In genomic region chr2:1051075-1051474, GRCh38 we compare ENCODE assay signal across 14 cellular contexts.
DNase-seq lines count a peak whose midpoint lies in the region; ATAC-seq, FAIRE-seq and TF ChIP-seq lines count a peak whose summit lies in the region.
"Had no signal": no experiment of that assay in that cellular context is flagged by ENCODE, and none has a peak within 500 bp of the region (broad histone marks: within the 10 kb centered on the region; RNA-seq: fewer than 3 reads in every experiment).

No MANE protein-coding gene starts in this region.

- H3K4me1 ChIP-seq in astrocyte (ENCODE audit: insufficient read depth, low read length): peaks cover 24% of the 10 kb centered on the region
- H3K4me1 ChIP-seq: Caco-2, tibial nerve had no signal

- H3K79me2 ChIP-seq in astrocyte (ENCODE audit: insufficient read depth, low read length): no peaks in the 10 kb centered on the region

- no peak overlapping the region for H3K27ac Mint-ChIP-seq in HFFc6
- no peak overlapping the region for H3K27ac Mint-ChIP-seq in astrocyte (ENCODE audit: unreplicated experiment)
- H3K27ac Mint-ChIP-seq in stimulated activated memory B cell treated with anti-CD40 and anti-IgM and Interleukin-4, amounts not matched to agents 10 μg/mL and 1 μg/mL and 100 μg/mL, for 72 hours: no peak overlapping the region

- no peak for ATAC-seq in stimulated activated memory B cell treated with anti-CD40 and anti-IgM and Interleukin-4, amounts not matched to agents 10 μg/mL and 1 μg/mL and 100 μg/mL, for 72 hours
- ATAC-seq: GM12878 had no signal

- H3K36me3 Mint-ChIP-seq in HFFc6 (ENCODE audit: low read depth): peaks cover 7% of the 10 kb centered on the region
- no peaks in the 10 kb centered on the region for H3K36me3 Mint-ChIP-seq in astrocyte (ENCODE audit: low read depth, unreplicated experiment)
- no peaks in the 10 kb centered on the region for H3K36me3 Mint-ChIP-seq in stimulated activated memory B cell treated with anti-CD40 and anti-IgM and Interleukin-4, amounts not matched to agents 10 μg/mL and 1 μg/mL and 100 μg/mL, for 72 hours

- peaks cover 82% of the 10 kb centered on the region for H3K4me1 Mint-ChIP-seq in HFFc6 (ENCODE audit: low read depth)
- peaks cover 39% of the 10 kb centered on the region for H3K4me1 Mint-ChIP-seq in astrocyte (ENCODE audit: low read depth, unreplicated experiment)
- H3K4me1 Mint-ChIP-seq in stimulated activated memory B cell treated with anti-CD40 and anti-IgM and Interleukin-4, amounts not matched to agents 10 μg/mL and 1 μg/mL and 100 μg/mL, for 72 hours: no peaks in the 10 kb centered on the region

- DNase-seq in AG09309 (ENCODE audit: low read depth) (no peak), HFFc6 (no peak), astrocyte (ENCODE audit: low read depth) (peak; percentile 8), kidney tubule cell (ENCODE audit: low spot score) (peak; percentile 63), urothelium cell line (ENCODE audit: low spot score) (no peak)
- no peak for DNase-seq in activated CD4-positive, alpha-beta T cell treated with anti-CD3 and anti-CD28 coated beads, Interleukin-2, amount 50 U/mL, for 4 hours
- no peak for DNase-seq in activated naive CD4-positive, alpha-beta T cell treated with anti-CD3 and anti-CD28 coated beads, Interleukin-2, amount 50 U/mL, for 16 hours
- DNase-seq: Caco-2, foreskin melanocyte, NCI-H1436 had no signal

- H3K4me2 ChIP-seq in astrocyte (ENCODE audit: low read length): no peak overlapping the region

- H3K4me3 Mint-ChIP-seq in HFFc6 (no peak overlapping the region), astrocyte (ENCODE audit: unreplicated experiment) (no peak overlapping the region)
- H3K4me3 Mint-ChIP-seq in stimulated activated memory B cell treated with anti-CD40 and anti-IgM and Interleukin-4, amounts not matched to agents 10 μg/mL and 1 μg/mL and 100 μg/mL, for 72 hours: no peak overlapping the region
- H3K4me3 Mint-ChIP-seq: brain had no signal

- no peak for FAIRE-seq in astrocyte (lab: Jason Lieb, UNC)
- FAIRE-seq in urothelium cell line (lab: Jason Lieb, UNC): no peak
- FAIRE-seq: GM12878 had no signal

- H3K9me3 ChIP-seq in astrocyte (ENCODE audit: insufficient read depth, low read depth, low read length): no peaks in the 10 kb centered on the region
- H3K9me3 ChIP-seq: Caco-2 had no signal

- no peaks in the 10 kb centered on the region for H4K20me1 ChIP-seq in astrocyte (ENCODE audit: insufficient read depth, low read length)

- H3K27me3 Mint-ChIP-seq in HFFc6 (ENCODE audit: insufficient read depth) (no peaks in the 10 kb centered on the region; the same call in 1 of the 2 replicates), astrocyte (ENCODE audit: low read depth, unreplicated experiment) (no peaks in the 10 kb centered on the region)
- peaks cover 32% of the 10 kb centered on the region for H3K27me3 Mint-ChIP-seq in stimulated activated memory B cell treated with anti-CD40 and anti-IgM and Interleukin-4, amounts not matched to agents 10 μg/mL and 1 μg/mL and 100 μg/mL, for 72 hours

- TF ChIP-seq CTCF in AG09309 (IDR thresholded peaks at IDR 0.05; ENCODE audit: control insufficient read depth, insufficient read depth, low read depth, low read length, missing control alignments): peak; percentile 24
- peak; percentile 56 for TF ChIP-seq CTCF in HFFc6 (IDR thresholded peaks at IDR 0.05)
- peak; percentile 31 for TF ChIP-seq CTCF in astrocyte (IDR thresholded peaks at IDR 0.05; ENCODE audit: insufficient read depth, low read depth, low read length)

- H2AFZ ChIP-seq in astrocyte (ENCODE audit: low read depth, low read length): no peak overlapping the region

- no peak overlapping the region for H3K9ac ChIP-seq in astrocyte (ENCODE audit: low read length)

- H3K27ac ChIP-seq in astrocyte (ENCODE audit: low read depth, low read length): no peak overlapping the region
- H3K27ac ChIP-seq: tibial nerve had no signal

- H3K27me3 ChIP-seq in astrocyte (ENCODE audit: insufficient read depth, low read length): no peaks in the 10 kb centered on the region
- H3K27me3 ChIP-seq: tibial nerve had no signal

- H3K9me3 Mint-ChIP-seq in HFFc6 (peaks cover 18% of the 10 kb centered on the region), astrocyte (ENCODE audit: unreplicated experiment) (peaks cover 7% of the 10 kb centered on the region)
- peaks cover 15% of the 10 kb centered on the region for H3K9me3 Mint-ChIP-seq in stimulated activated memory B cell treated with anti-CD40 and anti-IgM and Interleukin-4, amounts not matched to agents 10 μg/mL and 1 μg/mL and 100 μg/mL, for 72 hours

- H3K36me3 ChIP-seq in astrocyte (ENCODE audit: insufficient read depth, low read length): no peaks in the 10 kb centered on the region
- H3K36me3 ChIP-seq: tibial nerve had no signal

- H3K4me3 ChIP-seq in AG09309 (ENCODE audit: control insufficient read depth, low read depth, low read length): no peak overlapping the region
- H3K4me3 ChIP-seq in astrocyte (ENCODE audit: insufficient read depth, low read depth, low read length): no peak overlapping the region
- H3K4me3 ChIP-seq: GM12878, tibial nerve had no signal

Comparison
In these comparisons a context has a peak if more than half of its experiments do, and no peak if none do; other contexts are left out.
1. DNase-seq: peak in astrocyte (single experiment) and kidney tubule cell (single experiment); none in AG09309 (single experiment), HFFc6 (single experiment), activated CD4-positive, alpha-beta T cell treated with anti-CD3 and anti-CD28 coated beads, Interleukin-2, amount 50 U/mL, for 4 hours (0 of 2), activated naive CD4-positive, alpha-beta T cell treated with anti-CD3 and anti-CD28 coated beads, Interleukin-2, amount 50 U/mL, for 16 hours (single experiment) and urothelium cell line (single experiment).
2. Peak in every context shown above with its lines, with median percentiles within 50 percentile points of each other: CTCF ChIP-seq.